In genomic region chrX:21528076-21528475, GRCh38 we compare ENCODE assay signal across 1 cellular context.
TF ChIP-seq lines count a peak whose summit lies in the region.

No MANE protein-coding gene starts in this region.

TF ChIP-seq in SK-N-SH, 30 proteins besides CTCF, POLR2A, EP300 and RAD21 (continued from another document):
- TF ChIP-seq USF1 (IDR thresholded peaks at IDR 0.05; ENCODE audit: borderline replicate concordance, low read depth) (no peak), ELF1 (IDR thresholded peaks at IDR 0.05) (no peak), GABPA (IDR thresholded peaks at IDR 0.05; ENCODE audit: low read depth) (no peak), POLR2AphosphoS5 (IDR thresholded peaks at IDR 0.05; ENCODE audit: low read depth, low read length) (no peak), MAX (IDR thresholded peaks at IDR 0.05; ENCODE audit: low read depth) (no peak), SIN3A (IDR thresholded peaks at IDR 0.05; ENCODE audit: borderline replicate concordance, low read depth, low read length) (no peak), RFX5 (IDR thresholded peaks at IDR 0.05; ENCODE audit: low read length) (no peak)
